Comparison of ENCODE assay signal across 7 cellular contexts in the genomic region with DNA sequence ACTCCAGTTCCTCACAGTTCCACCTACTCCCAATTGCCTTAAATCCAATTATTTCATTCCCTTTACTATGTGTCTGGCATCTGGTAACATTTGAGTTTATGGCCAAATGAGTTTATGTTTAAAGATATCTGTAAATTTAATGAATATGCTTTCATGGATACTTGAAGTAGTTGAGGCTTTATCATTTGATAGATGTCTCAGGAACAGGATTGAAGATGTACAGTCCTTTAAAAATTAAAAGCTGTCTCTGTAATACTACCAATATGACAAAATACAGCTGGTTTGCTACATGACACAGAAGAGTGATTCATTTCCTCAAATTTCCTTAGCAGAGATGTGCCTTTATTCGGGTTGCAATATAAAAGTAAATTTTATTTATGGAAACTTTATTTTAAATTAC.
"Had no signal": no experiment of that assay in that cellular context is flagged by ENCODE, and none has a peak within 500 bp of the region (broad histone marks: within the 10 kb centered on the region; RNA-seq: fewer than 3 reads in every experiment).

No MANE protein-coding gene starts in this region.

- DNase-seq: GM23248, GOT3, H7, HFFc6, KBM-7 had no signal

- ATAC-seq: HCT116, HepG2 had no signal
